In genomic region chr9:87683751-87684626, GRCh38 we compare ENCODE assay signal across 1 cellular context.
TF ChIP-seq lines count a peak whose summit lies in the region.

No MANE protein-coding gene starts in this region.

TF ChIP-seq in HepG2, 621 proteins besides CTCF, POLR2A, EP300 and RAD21:
- TF ChIP-seq ZNF34 (CRISPR knock-in tag; IDR thresholded peaks at IDR 0.05; ENCODE audit: borderline replicate concordance) (no peak), MAF1 (CRISPR knock-in tag; IDR thresholded peaks at IDR 0.05; ENCODE audit: borderline replicate concordance) (no peak), NFKB2 (CRISPR knock-in tag; IDR thresholded peaks at IDR 0.05; ENCODE audit: borderline replicate concordance) (0 out of 2 replicates have a peak, but pooled peaks have one; percentile 16), HNRNPL (IDR thresholded peaks at IDR 0.05; ENCODE audit: low read depth, low read length) (0 out of 2 replicates have a peak, but pooled peaks have one; percentile 8), ZNF274 (CRISPR knock-in tag; IDR thresholded peaks at IDR 0.05) (no peak), AGO2 (optimal IDR thresholded peaks at IDR 0.05; ENCODE audit: low read depth, low read length) (peak; percentile 20)
